In genomic region chr14:65335548-65335947, GRCh38 we compare ENCODE assay signal across 15 cellular contexts.
DNase-seq lines count a peak whose midpoint lies in the region; ATAC-seq lines count a peak whose summit lies in the region.
"Had no signal": no experiment of that assay in that cellular context is flagged by ENCODE, and none has a peak within 500 bp of the region (broad histone marks: within the 10 kb centered on the region; RNA-seq: fewer than 3 reads in every experiment).

No MANE protein-coding gene starts in this region.

- H3K9ac ChIP-seq in mesenchymal stem cell (ENCODE audit: low read length) = no peak overlapping the region

- H2BK5ac ChIP-seq in mesenchymal stem cell (ENCODE audit: low read depth, low read length, poor library complexity, severe bottlenecking) = no peak overlapping the region

- no peaks in the 10 kb centered on the region for H3K9me3 Mint-ChIP-seq in stimulated activated naive CD8-positive, alpha-beta T cell treated with anti-CD3 and anti-CD28 coated beads, Interleukin-15, Interleukin-2, amounts not matched to agents 100 ng/mL and 50 ng/mL, for 24 hours
- H3K9me3 Mint-ChIP-seq in activated naive CD4-positive, alpha-beta T cell treated with anti-CD3 and anti-CD28 coated beads, Interleukin-2, amount 50 U/mL, for 72 hours = peaks cover 8% of the 10 kb centered on the region in 2 donors
- no peaks in the 10 kb centered on the region for H3K9me3 Mint-ChIP-seq in T-cell
- H3K9me3 Mint-ChIP-seq in activated T-cell treated with anti-CD3 and anti-CD28 coated beads, Interleukin-2, amount 50 U/mL, for 4 hours = no peaks in the 10 kb centered on the region

- no peak overlapping the region for H2AK5ac ChIP-seq in mesenchymal stem cell (ENCODE audit: low read length, severe bottlenecking)

- POLR2A ChIA-PET in T-cell (lab: Charles Lee) = no interaction called here

- no peaks in the 10 kb centered on the region for H3K4me1 ChIP-seq in mesenchymal stem cell (ENCODE audit: control insufficient read depth, insufficient read depth, low read depth, low read length)
- peaks cover 39% of the 10 kb centered on the region for H3K4me1 ChIP-seq in HAP-1

- H2BK15ac ChIP-seq in mesenchymal stem cell (ENCODE audit: low read depth, poor library complexity, severe bottlenecking) = no peak overlapping the region

- DNase-seq in stimulated activated naive CD8-positive, alpha-beta T cell treated with anti-CD3 and anti-CD28 coated beads, Interleukin-15, Interleukin-2, amounts not matched to agents 100 U/mL and 50 U/mL, for 24 hours = no peak
- no peak for DNase-seq in activated naive CD4-positive, alpha-beta T cell treated with anti-CD3 and anti-CD28 coated beads, Interleukin-2, amount 50 U/mL, for 72 hours (ENCODE audit: low spot score in 2 of 2)
- DNase-seq in mesenchymal stem cell (peak; percentile 34), T-cell (no peak), NCI-H2081 (lab: John Stamatoyannopoulos, UW) (no peak), HAP-1 (ENCODE audit: low spot score in 2 of 2) (no peak)
- no peak for DNase-seq in activated T-cell treated with anti-CD3 and anti-CD28 coated beads, Interleukin-2, amount 50 U/mL, for 4 hours
- DNase-seq: adrenal gland, cerebellar nuclear complex, mammary epithelial cell, NCI-H1105, posterior cingulate gyrus, SW 1271 had no signal

- H3K36me3 ChIP-seq in mesenchymal stem cell (ENCODE audit: control insufficient read depth in 1 of 2, insufficient read depth in 2 of 2, low read depth in 1 of 2, low read length in 2 of 2) (no peaks in the 10 kb centered on the region), HAP-1 (replicated peaks) (no peaks in the 10 kb centered on the region)
- H3K36me3 ChIP-seq: adrenal gland had no signal

- no peak overlapping the region for H3K27ac ChIP-seq in mesenchymal stem cell (ENCODE audit: low read length, poor library complexity, severe bottlenecking)
- H3K27ac ChIP-seq: adrenal gland had no signal

- H2AFZ ChIP-seq in mesenchymal stem cell (ENCODE audit: low read depth, low read length) = no peak overlapping the region

- peaks cover 19% of the 10 kb centered on the region for H3K36me3 Mint-ChIP-seq in stimulated activated naive CD8-positive, alpha-beta T cell treated with anti-CD3 and anti-CD28 coated beads, Interleukin-15, Interleukin-2, amounts not matched to agents 100 ng/mL and 50 ng/mL, for 24 hours (ENCODE audit: low read depth)
- H3K36me3 Mint-ChIP-seq in activated naive CD4-positive, alpha-beta T cell treated with anti-CD3 and anti-CD28 coated beads, Interleukin-2, amount 50 U/mL, for 72 hours = peaks cover 16 to 45% of the 10 kb centered on the region in 2 donors
- no peaks in the 10 kb centered on the region for H3K36me3 Mint-ChIP-seq in T-cell
- no peaks in the 10 kb centered on the region for H3K36me3 Mint-ChIP-seq in activated T-cell treated with anti-CD3 and anti-CD28 coated beads, Interleukin-2, amount 50 U/mL, for 4 hours (ENCODE audit: insufficient read depth)

- no peaks in the 10 kb centered on the region for H3K27me3 Mint-ChIP-seq in stimulated activated naive CD8-positive, alpha-beta T cell treated with anti-CD3 and anti-CD28 coated beads, Interleukin-15, Interleukin-2, amounts not matched to agents 100 ng/mL and 50 ng/mL, for 24 hours
- no peaks in the 10 kb centered on the region for H3K27me3 Mint-ChIP-seq in T-cell
- no peaks in the 10 kb centered on the region for H3K27me3 Mint-ChIP-seq in activated T-cell treated with anti-CD3 and anti-CD28 coated beads, Interleukin-2, amount 50 U/mL, for 4 hours (ENCODE audit: low read depth)

- H3K4me3 ChIP-seq in mesenchymal stem cell (ENCODE audit: insufficient read depth in 1 of 2, low read depth in 1 of 2, low read length in 2 of 2) = no peak overlapping the region
- H3K4me3 ChIP-seq in HAP-1 = no peak overlapping the region
- H3K4me3 ChIP-seq: adrenal gland had no signal

- no peaks in the 10 kb centered on the region for H3K79me1 ChIP-seq in mesenchymal stem cell (replicated peaks; ENCODE audit: low read length, poor library complexity, severe bottlenecking)

- H3K27ac Mint-ChIP-seq in stimulated activated naive CD8-positive, alpha-beta T cell treated with anti-CD3 and anti-CD28 coated beads, Interleukin-15, Interleukin-2, amounts not matched to agents 100 ng/mL and 50 ng/mL, for 24 hours = peak overlapping the region; percentile 70
- peak overlapping the region; percentile 58 to 94 for H3K27ac Mint-ChIP-seq in activated naive CD4-positive, alpha-beta T cell treated with anti-CD3 and anti-CD28 coated beads, Interleukin-2, amount 50 U/mL, for 72 hours
- H3K27ac Mint-ChIP-seq in T-cell = no peak overlapping the region

- H3K23ac ChIP-seq in mesenchymal stem cell (ENCODE audit: low read length in 2 of 2) = no peak overlapping the region

- in situ Hi-C loops in HAP-1 (cut with MboI; ENCODE audit: low sequenced_read_pairs) = no loop called here

- H3K14ac ChIP-seq in mesenchymal stem cell (ENCODE audit: low read length in 2 of 2) = peak overlapping the region in 1 of 2 experiments; percentile 43

- ATAC-seq in stimulated activated naive CD8-positive, alpha-beta T cell treated with anti-CD3 and anti-CD28 coated beads, Interleukin-15, Interleukin-2, amounts not matched to agents 100 U/mL and 50 U/mL, for 24 hours = no peak
- peak in 1 of 2 donors; percentile 0 for ATAC-seq in activated naive CD4-positive, alpha-beta T cell treated with anti-CD3 and anti-CD28 coated beads, Interleukin-2, amount 50 U/mL, for 72 hours
- no peak for ATAC-seq in T-cell (replicated peaks in 1 of 4)
- no peak for ATAC-seq in activated T-cell treated with anti-CD3 and anti-CD28 coated beads, Interleukin-2, amount 50 U/mL, for 4 hours
- ATAC-seq: HepG2 had no signal

- peak overlapping the region; percentile 79 to 83 for H3K18ac ChIP-seq in mesenchymal stem cell (ENCODE audit: low read depth in 1 of 2, low read length in 2 of 2)

- peaks cover 68% of the 10 kb centered on the region for H3K4me1 Mint-ChIP-seq in stimulated activated naive CD8-positive, alpha-beta T cell treated with anti-CD3 and anti-CD28 coated beads, Interleukin-15, Interleukin-2, amounts not matched to agents 100 ng/mL and 50 ng/mL, for 24 hours (ENCODE audit: low read depth)
- peaks cover 33 to 39% (median 34%) of the 10 kb centered on the region in 3 donors for H3K4me1 Mint-ChIP-seq in T-cell
- peaks cover 41% of the 10 kb centered on the region for H3K4me1 Mint-ChIP-seq in activated T-cell treated with anti-CD3 and anti-CD28 coated beads, Interleukin-2, amount 50 U/mL, for 4 hours (ENCODE audit: low read depth)

- H2BK120ac ChIP-seq in mesenchymal stem cell (ENCODE audit: low read depth, low read length) = no peak overlapping the region

- H3K9me3 ChIP-seq in mesenchymal stem cell (ENCODE audit: control insufficient read depth, low read length) (no peaks in the 10 kb centered on the region), HAP-1 (no peaks in the 10 kb centered on the region)
- H3K9me3 ChIP-seq: adrenal gland had no signal

- no peaks in the 10 kb centered on the region for H3K27me3 ChIP-seq in mesenchymal stem cell (ENCODE audit: control insufficient read depth in 1 of 2, insufficient read depth in 1 of 2, low read length in 2 of 2)
- H3K27me3 ChIP-seq in HAP-1 (ENCODE audit: low read depth) = no peaks in the 10 kb centered on the region
- H3K27me3 ChIP-seq: adrenal gland had no signal

- 54% methylated on average over 3 of the region's 4 CpGs for WGBS in mesenchymal stem cell

- no peak overlapping the region for H3K4me2 ChIP-seq in mesenchymal stem cell (ENCODE audit: low read length, poor library complexity, severe bottlenecking)

- H2BK12ac ChIP-seq in mesenchymal stem cell (ENCODE audit: low read length in 2 of 2) = peak overlapping the region; percentile 28 to 70

- H4K8ac ChIP-seq in mesenchymal stem cell (ENCODE audit: low read length) = peak overlapping the region; percentile 98

- peak overlapping the region; percentile 97 for H4K91ac ChIP-seq in mesenchymal stem cell (ENCODE audit: low read length)

- CTCF ChIA-PET in T-cell (lab: Charles Lee) = interaction anchor here in 1 of 2 donors (0.6 kb wide), 1 partner anchor 509 kb away, joined by 3 read pairs; no protein-coding TSS in a partner anchor

- peak overlapping the region; percentile 13 to 32 for H3K4ac ChIP-seq in mesenchymal stem cell (ENCODE audit: low read depth in 1 of 2, low read length in 2 of 2)

- H3K4me3 Mint-ChIP-seq in stimulated activated naive CD8-positive, alpha-beta T cell treated with anti-CD3 and anti-CD28 coated beads, Interleukin-15, Interleukin-2, amounts not matched to agents 100 ng/mL and 50 ng/mL, for 24 hours = no peak overlapping the region
- H3K4me3 Mint-ChIP-seq in T-cell = no peak overlapping the region
- H3K4me3 Mint-ChIP-seq in activated T-cell treated with anti-CD3 and anti-CD28 coated beads, Interleukin-2, amount 50 U/mL, for 4 hours = no peak overlapping the region

Comparison
In these comparisons a context has a peak if more than half of its experiments do, and no peak if none do; other contexts are left out.
1. H3K27ac Mint-ChIP-seq: peak in stimulated activated naive CD8-positive, alpha-beta T cell treated with anti-CD3 and anti-CD28 coated beads, Interleukin-15, Interleukin-2, amounts not matched to agents 100 ng/mL and 50 ng/mL, for 24 hours (single experiment) and activated naive CD4-positive, alpha-beta T cell treated with anti-CD3 and anti-CD28 coated beads, Interleukin-2, amount 50 U/mL, for 72 hours (2 of 2); none in T-cell (0 of 2).